21 cellular contexts compared by ENCODE assay signal in genomic region chr15:101562428-101563059, GRCh38.
DNase-seq lines count a peak whose midpoint lies in the region; ATAC-seq, FAIRE-seq and TF ChIP-seq lines count a peak whose summit lies in the region.
"Had no signal": no experiment of that assay in that cellular context is flagged by ENCODE, and none has a peak within 500 bp of the region (broad histone marks: within the 10 kb centered on the region; RNA-seq: fewer than 3 reads in every experiment).

No MANE protein-coding gene starts in this region.

- no peak overlapping the region for H3K23ac ChIP-seq in mesenchymal stem cell (ENCODE audit: low read length in 2 of 2)

- no peaks in the 10 kb centered on the region for H3K4me1 Mint-ChIP-seq in activated CD8-positive, alpha-beta memory T cell treated with anti-CD3 and anti-CD28 coated beads, Interleukin-2, amount 10 ng/mL, durations not matched to agents 7 days and 5 days
- H3K4me1 Mint-ChIP-seq in type B pancreatic cell (ENCODE audit: unreplicated experiment), result no peaks in the 10 kb centered on the region

- no peaks in the 10 kb centered on the region for H3K27me3 ChIP-seq in bronchial epithelial cell (ENCODE audit: control insufficient read depth, insufficient read depth, low read length)
- peaks cover 5 to 47% of the 10 kb centered on the region in 2 experiments for H3K27me3 ChIP-seq in mesenchymal stem cell (ENCODE audit: control insufficient read depth in 1 of 2, insufficient read depth in 1 of 2, low read length in 2 of 2)
- peaks cover 3% of the 10 kb centered on the region for H3K27me3 ChIP-seq in transverse colon

- no peak overlapping the region for H2BK12ac ChIP-seq in mesenchymal stem cell (ENCODE audit: low read length in 2 of 2)

- H2AK5ac ChIP-seq in mesenchymal stem cell (ENCODE audit: low read length, severe bottlenecking), result no peak overlapping the region

- H2BK15ac ChIP-seq in mesenchymal stem cell (ENCODE audit: low read depth, poor library complexity, severe bottlenecking), result no peak overlapping the region

- peak; percentile 33 for DNase-seq in activated CD8-positive, alpha-beta memory T cell treated with anti-CD3 and anti-CD28 coated beads, Interleukin-2, amount 10 ng/mL, durations not matched to agents 7 days and 5 days
- DNase-seq in activated CD8-positive, alpha-beta memory T cell treated with anti-CD3 and anti-CD28 coated beads, Interleukin-2, amount 50 U/mL, for 48 hours, result no peak
- no peak for DNase-seq in bronchial epithelial cell (ENCODE audit: low read depth)
- DNase-seq in mesenchymal stem cell, result no peak
- DNase-seq in type B pancreatic cell (ENCODE audit: extremely low spot score, unreplicated experiment), result peak; percentile 52
- no peak for DNase-seq in transverse colon
- no peak for DNase-seq in amygdala (lab: John Stamatoyannopoulos, UW)
- no peak for DNase-seq in NCI-H2196 (lab: John Stamatoyannopoulos, UW; ENCODE audit: unreplicated experiment)
- DNase-seq: AML-193; Caco-2; CD4-positive, alpha-beta T cell; GM23248; HCEC 1CT had no signal

- peak; percentile 52 for FAIRE-seq in bronchial epithelial cell (lab: Jason Lieb, UNC)
- FAIRE-seq: A549, D721Med, G401.6, GM12891, GM19239, H54 had no signal

- no peak overlapping the region for H3K4me3 Mint-ChIP-seq in activated CD8-positive, alpha-beta memory T cell treated with anti-CD3 and anti-CD28 coated beads, Interleukin-2, amount 10 ng/mL, durations not matched to agents 7 days and 5 days
- H3K4me3 Mint-ChIP-seq in type B pancreatic cell, result no peak overlapping the region
- H3K4me3 Mint-ChIP-seq: CD4-positive, alpha-beta T cell had no signal

- H3K27ac ChIP-seq in mesenchymal stem cell (ENCODE audit: low read length, poor library complexity, severe bottlenecking) (no peak overlapping the region), transverse colon (no peak overlapping the region)
- H3K27ac ChIP-seq: 22Rv1, A549, C4-2B, GM23248 had no signal

- no peak overlapping the region for H3K14ac ChIP-seq in mesenchymal stem cell (ENCODE audit: low read length in 2 of 2)

- H3K4me1 ChIP-seq in mesenchymal stem cell (ENCODE audit: control insufficient read depth, insufficient read depth, low read depth, low read length) (no peaks in the 10 kb centered on the region), transverse colon (no peaks in the 10 kb centered on the region)
- H3K4me1 ChIP-seq: A549, Caco-2 had no signal

- H3K9me3 Mint-ChIP-seq in activated CD8-positive, alpha-beta memory T cell treated with anti-CD3 and anti-CD28 coated beads, Interleukin-2, amount 10 ng/mL, durations not matched to agents 7 days and 5 days (ENCODE audit: low read depth), result no peaks in the 10 kb centered on the region
- no peaks in the 10 kb centered on the region for H3K9me3 Mint-ChIP-seq in type B pancreatic cell
- H3K9me3 Mint-ChIP-seq: CD4-positive, alpha-beta T cell had no signal

- intact Hi-C loops in transverse colon (cut with DNase I; ENCODE audit: low total_unique reads), result no loop called here

- no peak for ATAC-seq in activated CD8-positive, alpha-beta memory T cell treated with anti-CD3 and anti-CD28 coated beads, Interleukin-2, amount 10 ng/mL, durations not matched to agents 7 days and 5 days
- ATAC-seq: A549 had no signal

- no peak overlapping the region for H3K4me2 ChIP-seq in mesenchymal stem cell (ENCODE audit: low read length, poor library complexity, severe bottlenecking)
- H3K4me2 ChIP-seq: A549 had no signal

- CTCF ChIA-PET in activated CD8-positive, alpha-beta memory T cell treated with anti-CD3 and anti-CD28 coated beads, Interleukin-2, amount 10 ng/mL, durations not matched to agents 7 days and 5 days (lab: Charles Lee), result no interaction called here

- in situ Hi-C loops in transverse colon (cut with MboI; ENCODE audit: low pct_ligation_motif_present in 1 of 4, low pct_unique_long_range_greater_than_20kb in 1 of 4, low sequenced_read_pairs in 3 of 4), result no loop called here

- peak overlapping the region; percentile 49 for H4K8ac ChIP-seq in mesenchymal stem cell (ENCODE audit: low read length)

- 83% methylated on average over 21 of the region's 22 CpGs for WGBS in mesenchymal stem cell
- WGBS in transverse colon (ENCODE audit: low coverage in 1 of 2), 2 donors, result 76 to 83% methylated on average over 3 to 22 of the region's 22 CpGs

- TF ChIP-seq CTCF in bronchial epithelial cell (IDR thresholded peaks at IDR 0.05; ENCODE audit: insufficient read depth, low read length, severe bottlenecking) (no peak), type B pancreatic cell (conservative IDR thresholded peaks at IDR 0.05) (no peak), transverse colon (IDR thresholded peaks at IDR 0.05) (no peak)

- H3K79me1 ChIP-seq in mesenchymal stem cell (replicated peaks; ENCODE audit: low read length, poor library complexity, severe bottlenecking), result no peaks in the 10 kb centered on the region

- no peak overlapping the region for H3K27ac Mint-ChIP-seq in activated CD8-positive, alpha-beta memory T cell treated with anti-CD3 and anti-CD28 coated beads, Interleukin-2, amount 10 ng/mL, durations not matched to agents 7 days and 5 days
- no peak overlapping the region for H3K27ac Mint-ChIP-seq in type B pancreatic cell
- H3K27ac Mint-ChIP-seq: CD4-positive, alpha-beta T cell had no signal

- H2AFZ ChIP-seq in mesenchymal stem cell (ENCODE audit: low read depth, low read length), result no peak overlapping the region
- H2AFZ ChIP-seq: GM23248 had no signal

- H2BK5ac ChIP-seq in mesenchymal stem cell (ENCODE audit: low read depth, low read length, poor library complexity, severe bottlenecking), result no peak overlapping the region

- H3K4me3 ChIP-seq in bronchial epithelial cell (ENCODE audit: low read depth, low read length) (no peak overlapping the region), mesenchymal stem cell (ENCODE audit: insufficient read depth in 1 of 2, low read depth in 1 of 2, low read length in 2 of 2) (no peak overlapping the region), transverse colon (no peak overlapping the region)
- H3K4me3 ChIP-seq: A549, GM23248 had no signal

- H3K18ac ChIP-seq in mesenchymal stem cell (ENCODE audit: low read depth in 1 of 2, low read length in 2 of 2), result no peak overlapping the region

- no peak overlapping the region for H3K4ac ChIP-seq in mesenchymal stem cell (ENCODE audit: low read depth in 1 of 2, low read length in 2 of 2)

- H3K36me3 Mint-ChIP-seq in activated CD8-positive, alpha-beta memory T cell treated with anti-CD3 and anti-CD28 coated beads, Interleukin-2, amount 10 ng/mL, durations not matched to agents 7 days and 5 days, result no peaks in the 10 kb centered on the region
- no peaks in the 10 kb centered on the region for H3K36me3 Mint-ChIP-seq in type B pancreatic cell

- H3K9me3 ChIP-seq in mesenchymal stem cell (ENCODE audit: control insufficient read depth, low read length) (no peaks in the 10 kb centered on the region), transverse colon (no peaks in the 10 kb centered on the region)
- H3K9me3 ChIP-seq: Caco-2 had no signal

- H4K91ac ChIP-seq in mesenchymal stem cell (ENCODE audit: low read length), result no peak overlapping the region

- no peak for TF ChIP-seq POLR2A in transverse colon (IDR thresholded peaks at IDR 0.05)

- no peaks in the 10 kb centered on the region for H3K36me3 ChIP-seq in bronchial epithelial cell (ENCODE audit: control insufficient read depth, insufficient read depth, low read length)
- no peaks in the 10 kb centered on the region for H3K36me3 ChIP-seq in mesenchymal stem cell (ENCODE audit: control insufficient read depth in 1 of 2, insufficient read depth in 2 of 2, low read depth in 1 of 2, low read length in 2 of 2)
- H3K36me3 ChIP-seq in transverse colon, result no peaks in the 10 kb centered on the region

- peaks cover 10% of the 10 kb centered on the region for H3K27me3 Mint-ChIP-seq in activated CD8-positive, alpha-beta memory T cell treated with anti-CD3 and anti-CD28 coated beads, Interleukin-2, amount 10 ng/mL, durations not matched to agents 7 days and 5 days
- peaks cover 22% of the 10 kb centered on the region for H3K27me3 Mint-ChIP-seq in type B pancreatic cell

- H3K9ac ChIP-seq in mesenchymal stem cell (ENCODE audit: low read length), result no peak overlapping the region
- H3K9ac ChIP-seq: GM23248 had no signal

- H2BK120ac ChIP-seq in mesenchymal stem cell (ENCODE audit: low read depth, low read length), result no peak overlapping the region

- no peak for TF ChIP-seq EP300 in transverse colon (IDR thresholded peaks at IDR 0.05; ENCODE audit: low read depth)

Comparison
In these comparisons a context has a peak if more than half of its experiments do, and no peak if none do; other contexts are left out.
1. DNase-seq: peak in activated CD8-positive, alpha-beta memory T cell treated with anti-CD3 and anti-CD28 coated beads, Interleukin-2, amount 10 ng/mL, durations not matched to agents 7 days and 5 days (single experiment) and type B pancreatic cell (single experiment); none in activated CD8-positive, alpha-beta memory T cell treated with anti-CD3 and anti-CD28 coated beads, Interleukin-2, amount 50 U/mL, for 48 hours (single experiment), bronchial epithelial cell (single experiment), mesenchymal stem cell (single experiment), transverse colon (single experiment), amygdala (0 of 56) and NCI-H2196 (single experiment).